In genomic region chr17:57597531-57598453, GRCh38 we compare ENCODE assay signal across 8 cellular contexts.
A peak's percentile ranks its signal among the peaks of the same experiment; 100 is the strongest.
DNase-seq lines count a peak whose midpoint lies in the region; ATAC-seq and TF ChIP-seq lines count a peak whose summit lies in the region.

No MANE protein-coding gene starts in this region.

- POLR2A ChIA-PET in activated CD4-positive, alpha-beta T cell treated with anti-CD3 and anti-CD28 coated beads for 36 hours (lab: Charles Lee) = interaction anchor here (0.6 kb wide), 1 partner anchor 253 kb away, joined by 3 read pairs; no protein-coding TSS in a partner anchor

- H3K27me3 Mint-ChIP-seq in activated CD4-positive, alpha-beta T cell treated with anti-CD3 and anti-CD28 coated beads for 36 hours = no peaks in the 10 kb centered on the region
- H3K27me3 Mint-ChIP-seq in stimulated activated naive B cell treated with anti-CD40 and anti-IgM and Interleukin-4, amounts not matched to agents 10 μg/mL and 1 μg/mL and 100 μg/mL, for 72 hours = no peaks in the 10 kb centered on the region

- intact Hi-C loops in activated CD4-positive, alpha-beta T cell treated with anti-CD3 and anti-CD28 coated beads for 36 hours (cut with DNase I, micrococcal nuclease) = loop anchor here (2.0 to 5.0 kb wide), 3 partner anchors 75 to 150 kb away; partner anchors contain the start of gene CCDC182 (in 1 of the 2)
- intact Hi-C loops in breast epithelium (cut with DNase I; ENCODE audit: low total_unique reads) = no loop called here

- no peak for ATAC-seq in activated CD4-positive, alpha-beta T cell treated with anti-CD3 and anti-CD28 coated beads for 36 hours
- ATAC-seq in stimulated activated naive B cell treated with anti-CD40 and anti-IgM and Interleukin-4, amounts not matched to agents 10 μg/mL and 1 μg/mL and 100 μg/mL, for 72 hours (replicated peaks) = no peak

- no peaks in the 10 kb centered on the region for H3K9me2 ChIP-seq in Karpas-422 (replicated peaks; ENCODE audit: insufficient read depth, low read length)

- H3K27ac ChIP-seq in Karpas-422 (ENCODE audit: low read length) (peak overlapping the region; percentile 99), breast epithelium (no peak overlapping the region)

- H3K4me3 Mint-ChIP-seq in activated CD4-positive, alpha-beta T cell treated with anti-CD3 and anti-CD28 coated beads for 36 hours = no peak overlapping the region
- H3K4me3 Mint-ChIP-seq in stimulated activated naive B cell treated with anti-CD40 and anti-IgM and Interleukin-4, amounts not matched to agents 10 μg/mL and 1 μg/mL and 100 μg/mL, for 72 hours = no peak overlapping the region

- DNase-seq in activated CD4-positive, alpha-beta T cell treated with anti-CD3 and anti-CD28 coated beads for 36 hours = peak; percentile 53
- no peak for DNase-seq in activated CD4-positive, alpha-beta T cell treated with anti-CD3 and anti-CD28 coated beads for 1 hour
- DNase-seq in Karpas-422 (peak; percentile 59), RPMI7951 (ENCODE audit: low read depth) (peak; percentile 60), breast epithelium (ENCODE audit: low spot score in 2 of 2) (peak in 1 of 2 donors; percentile 55), islet precursor cell (peak; percentile 91)
- DNase-seq in stimulated activated naive B cell treated with anti-CD40 and anti-IgM and Interleukin-4, amounts not matched to agents 10 μg/mL and 1 μg/mL and 100 μg/mL, for 72 hours = no peak
- no peak for DNase-seq in activated CD4-positive, CD25-positive, alpha-beta regulatory T cell (lab: John Stamatoyannopoulos, UW)

- H3K9me3 Mint-ChIP-seq in activated CD4-positive, alpha-beta T cell treated with anti-CD3 and anti-CD28 coated beads for 36 hours (ENCODE audit: low read depth) = peaks cover 7% of the 10 kb centered on the region
- peaks cover 0 to 2% of the 10 kb centered on the region in 2 donors for H3K9me3 Mint-ChIP-seq in stimulated activated naive B cell treated with anti-CD40 and anti-IgM and Interleukin-4, amounts not matched to agents 10 μg/mL and 1 μg/mL and 100 μg/mL, for 72 hours

- H4K20me1 ChIP-seq in Karpas-422 (ENCODE audit: insufficient read depth, low read depth, low read length) = no peaks in the 10 kb centered on the region

- peak; percentile 39 to 67 (median 51) for TF ChIP-seq CTCF in breast epithelium (IDR thresholded peaks at IDR 0.05)

- CTCF ChIA-PET in activated CD4-positive, alpha-beta T cell treated with anti-CD3 and anti-CD28 coated beads for 36 hours (lab: Charles Lee) = interaction anchor here (0.6 to 4.3 kb wide), 14 partner anchors 12 to 354 kb away, joined by 3 to 23 read pairs (median 3); no protein-coding TSS in a partner anchor

- peaks cover 50% of the 10 kb centered on the region for H3K4me1 Mint-ChIP-seq in activated CD4-positive, alpha-beta T cell treated with anti-CD3 and anti-CD28 coated beads for 36 hours
- peaks cover 21 to 48% of the 10 kb centered on the region in 2 donors for H3K4me1 Mint-ChIP-seq in stimulated activated naive B cell treated with anti-CD40 and anti-IgM and Interleukin-4, amounts not matched to agents 10 μg/mL and 1 μg/mL and 100 μg/mL, for 72 hours

- H3K36me3 ChIP-seq in Karpas-422 (ENCODE audit: insufficient read depth, low read length) (peaks cover 10% of the 10 kb centered on the region; the same call in 1 of the 2 replicates), breast epithelium (no peaks in the 10 kb centered on the region)

- H3K4me3 ChIP-seq in Karpas-422 (ENCODE audit: low read length) (no peak overlapping the region), breast epithelium (no peak overlapping the region)

- peaks cover 11% of the 10 kb centered on the region for H3K36me3 Mint-ChIP-seq in activated CD4-positive, alpha-beta T cell treated with anti-CD3 and anti-CD28 coated beads for 36 hours (ENCODE audit: low read depth)
- peaks cover 24 to 44% of the 10 kb centered on the region in 2 donors for H3K36me3 Mint-ChIP-seq in stimulated activated naive B cell treated with anti-CD40 and anti-IgM and Interleukin-4, amounts not matched to agents 10 μg/mL and 1 μg/mL and 100 μg/mL, for 72 hours

- H3K79me2 ChIP-seq in Karpas-422 (ENCODE audit: low read length) = peaks cover 6% of the 10 kb centered on the region

- peak overlapping the region; percentile 14 for H3K4me2 ChIP-seq in Karpas-422 (ENCODE audit: low read depth, low read length, poor library complexity, severe bottlenecking)

- no peak for TF ChIP-seq POLR2A in breast epithelium (IDR thresholded peaks at IDR 0.05)

- no peaks in the 10 kb centered on the region for H3K9me3 ChIP-seq in Karpas-422 (ENCODE audit: low read length)
- H3K9me3 ChIP-seq in breast epithelium = no peaks in the 10 kb centered on the region

- H2AFZ ChIP-seq in Karpas-422 (ENCODE audit: low read length) = no peak overlapping the region

- H3K4me1 ChIP-seq in Karpas-422 (ENCODE audit: low read length) (peaks cover 61% of the 10 kb centered on the region), breast epithelium (no peaks in the 10 kb centered on the region)

- H3K27me3 ChIP-seq in Karpas-422 (ENCODE audit: low read length) (no peaks in the 10 kb centered on the region), breast epithelium (no peaks in the 10 kb centered on the region)

- peak overlapping the region; percentile 81 for H3K27ac Mint-ChIP-seq in activated CD4-positive, alpha-beta T cell treated with anti-CD3 and anti-CD28 coated beads for 36 hours
- H3K27ac Mint-ChIP-seq in stimulated activated naive B cell treated with anti-CD40 and anti-IgM and Interleukin-4, amounts not matched to agents 10 μg/mL and 1 μg/mL and 100 μg/mL, for 72 hours = peak overlapping the region; percentile 33

- no peak overlapping the region for H3K9ac ChIP-seq in Karpas-422 (ENCODE audit: low read length)

Comparison
In these comparisons a context has a peak if more than half of its experiments do, and no peak if none do; other contexts are left out.
1. DNase-seq: peak in activated CD4-positive, alpha-beta T cell treated with anti-CD3 and anti-CD28 coated beads for 36 hours (single experiment), Karpas-422 (single experiment), RPMI7951 (single experiment) and islet precursor cell (single experiment); none in activated CD4-positive, alpha-beta T cell treated with anti-CD3 and anti-CD28 coated beads for 1 hour (single experiment), stimulated activated naive B cell treated with anti-CD40 and anti-IgM and Interleukin-4, amounts not matched to agents 10 μg/mL and 1 μg/mL and 100 μg/mL, for 72 hours (single experiment) and activated CD4-positive, CD25-positive, alpha-beta regulatory T cell (0 of 4).